In genomic region chr4:147482281-147482680, GRCh38 we compare ENCODE assay signal across 2 cellular contexts.
TF ChIP-seq lines count a peak whose summit lies in the region.

No MANE protein-coding gene starts in this region.

TF ChIP-seq in SK-N-SH, 30 proteins besides CTCF, POLR2A, EP300 and RAD21 (continued from another document):
- TF ChIP-seq REST (IDR thresholded peaks at IDR 0.05; ENCODE audit: low read depth, low read length) (no peak), YY1 (IDR thresholded peaks at IDR 0.05; ENCODE audit: low read depth) (no peak), JUND (IDR thresholded peaks at IDR 0.05) (no peak), RXRA (IDR thresholded peaks at IDR 0.05; ENCODE audit: borderline replicate concordance, low read depth) (no peak), MXI1 (IDR thresholded peaks at IDR 0.05; ENCODE audit: low read depth, low read length) (no peak), RCOR1 (IDR thresholded peaks at IDR 0.05; ENCODE audit: low read length) (no peak), EZH2phosphoT487 (IDR thresholded peaks at IDR 0.05; ENCODE audit: borderline replicate concordance, low read depth) (no peak), USF1 (IDR thresholded peaks at IDR 0.05; ENCODE audit: borderline replicate concordance, low read depth) (no peak), NRF1 (IDR thresholded peaks at IDR 0.05; ENCODE audit: low read depth, low read length) (no peak), SMC3 (IDR thresholded peaks at IDR 0.05; ENCODE audit: low read depth, low read length) (no peak), ELF1 (IDR thresholded peaks at IDR 0.05) (no peak)

TF ChIP-seq in SK-N-SH treated with all-trans-retinoic acid at 6 μM for 48 hours, 23 proteins besides CTCF, POLR2A, EP300 and RAD21 (continued from another document):
- no peak for TF ChIP-seq PATZ1 (CRISPR knock-in tag; IDR thresholded peaks at IDR 0.05; ENCODE audit: borderline replicate concordance)
